In the genomic region with DNA sequence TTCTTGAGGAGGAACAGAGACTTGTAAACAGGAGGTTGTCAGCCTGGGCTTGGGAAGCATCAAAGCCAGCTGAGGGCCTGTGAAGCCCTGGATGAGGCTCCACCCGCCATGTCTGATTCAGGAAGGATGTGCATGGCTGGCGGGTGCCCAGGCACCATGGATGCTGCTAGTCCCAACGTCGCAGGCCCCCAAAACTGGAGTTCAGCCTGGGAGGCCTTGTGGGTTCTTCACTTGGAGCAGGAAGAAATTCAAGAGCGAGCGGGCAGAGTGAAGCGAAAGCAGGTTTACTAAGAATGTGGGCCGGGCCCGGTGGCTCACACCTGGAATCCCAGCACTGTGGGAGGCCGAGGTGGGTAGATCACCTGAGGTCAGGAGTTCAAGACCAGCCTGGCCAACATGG, we compare ENCODE assay signal across 24 cellular contexts. TPM values are rescaled to one million over a fixed set of nuclear protein-coding genes. Genes with fewer than 3 reads are reported as not detected.
"Had no signal": no experiment of that assay in that cellular context is flagged by ENCODE, and none has a peak within 500 bp of the region (broad histone marks: within the 10 kb centered on the region; RNA-seq: fewer than 3 reads in every experiment).

No MANE protein-coding gene starts in this region.

- H3K36me3 ChIP-seq: breast epithelium, esophagus muscularis mucosa, gastrocnemius medialis, ovary, right atrium auricular region, suprapubic skin, tibial nerve had no signal

- H3K4me1 ChIP-seq: breast epithelium, gastrocnemius medialis, psoas muscle, suprapubic skin, tibial nerve had no signal

- H3K27me3 ChIP-seq: breast epithelium, ovary, right atrium auricular region had no signal

- ATAC-seq: activated CD8-positive, alpha-beta T cell treated with anti-CD3 and anti-CD28 coated beads, Interleukin-2, amount 10 ng/mL, durations not matched to agents 7 days and 5 days; activated T-helper 17 cell treated with anti-CD3 and anti-CD28 coated beads, Interleukin-2, amount 50 U/mL, for 72 hours; effector memory CD8-positive, alpha-beta T cell; gastrocnemius medialis; left colon; psoas muscle; stimulated activated effector memory CD8-positive, alpha-beta T cell treated with anti-CD3 and anti-CD28 coated beads, Interleukin-12 subunit alpha, Interleukin-12 subunit beta, amount 100 ng/mL, for 72 hours; stimulated activated naive CD8-positive, alpha-beta T cell treated with anti-CD3 and anti-CD28 coated beads, Interleukin-15, amount 100 ng/mL, for 72 hours had no signal

- FAIRE-seq: colon, islet of Langerhans had no signal

- DNase-seq: activated CD4-positive, alpha-beta T cell treated with anti-CD3 and anti-CD28 coated beads for 1 hour; activated CD4-positive, alpha-beta T cell treated with anti-CD3 and anti-CD28 coated beads, Interleukin-2, amount 50 U/mL, for 1 hour; activated CD8-positive, alpha-beta T cell treated with anti-CD3 and anti-CD28 coated beads, Interleukin-2, amount 10 ng/mL, durations not matched to agents 7 days and 5 days; activated naive CD8-positive, alpha-beta T cell treated with anti-CD3 and anti-CD28 coated beads for 36 hours; activated T-cell treated with anti-CD3 and anti-CD28 coated beads, Interleukin-2, amount 50 U/mL, for 24 hours; effector memory CD8-positive, alpha-beta T cell; gastrocnemius medialis; left colon; naive B cell; psoas muscle; stimulated activated CD4-positive, alpha-beta T cell treated with anti-CD3 and anti-CD28 coated beads, Interleukin-2, amount 100 ng/mL, for 24 hours; stimulated activated naive CD8-positive, alpha-beta T cell treated with anti-CD3 and anti-CD28 coated beads, Interleukin-15, amount 100 ng/mL, for 72 hours; T-helper 9 cell had no signal

- H3K27ac ChIP-seq: breast epithelium, dorsolateral prefrontal cortex, gastrocnemius medialis, ovary, psoas muscle, right atrium auricular region, suprapubic skin, tibial nerve had no signal

- H3K9me3 ChIP-seq: esophagus muscularis mucosa, gastrocnemius medialis, ovary, psoas muscle, right atrium auricular region, suprapubic skin had no signal

- H3K4me3 ChIP-seq: breast epithelium, esophagus muscularis mucosa, gastrocnemius medialis, ovary, psoas muscle, right atrium auricular region, suprapubic skin, tibial nerve had no signal

RNA-seq across cellular contexts. Expression of a gene that starts 12.1 kb away (rescaled TPM):
- total RNA-seq: activated T-helper 17 cell treated with anti-CD3 and anti-CD28 coated beads, Interleukin-2, amount 50 U/mL, for 72 hours had no signal
